In the genomic region with DNA sequence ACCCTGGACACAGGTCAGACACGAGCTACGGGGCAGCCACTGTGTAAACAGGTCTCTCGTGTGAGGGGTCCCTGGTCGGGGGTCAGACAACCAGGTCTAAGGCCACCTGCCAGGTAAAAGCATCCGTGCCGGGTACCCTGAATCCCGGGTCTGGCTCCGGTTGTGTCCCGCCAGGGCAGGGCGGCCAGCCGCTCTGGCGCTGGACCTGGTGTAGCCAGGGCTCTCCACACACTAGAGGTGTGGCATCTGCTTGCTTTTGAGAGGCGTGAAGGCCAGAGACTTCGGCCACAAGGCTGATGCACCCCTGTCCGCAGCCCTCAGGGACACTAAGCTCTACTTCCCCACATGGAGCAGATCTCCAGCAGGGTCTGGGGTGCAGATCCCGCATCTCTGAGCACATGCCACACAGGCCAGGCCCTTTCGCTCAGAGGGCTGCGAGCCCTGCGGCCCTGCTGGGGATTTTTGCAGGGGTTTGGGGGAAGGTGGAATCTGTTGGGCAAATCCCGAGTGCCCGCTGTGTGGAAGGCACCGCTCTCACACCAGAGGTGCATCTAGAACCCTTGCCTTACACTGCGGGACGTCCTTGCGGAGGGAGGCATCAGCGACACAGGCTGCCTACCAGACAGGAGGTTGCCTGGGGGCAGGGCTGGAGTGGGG, we compare ENCODE assay signal across 24 cellular contexts. TPM values are rescaled to one million over a fixed set of nuclear protein-coding genes. Genes with fewer than 3 reads are reported as not detected.
DNase-seq lines count a peak whose midpoint lies in the region; ATAC-seq, FAIRE-seq and TF ChIP-seq lines count a peak whose summit lies in the region.
"Had no signal": no experiment of that assay in that cellular context is flagged by ENCODE, and none has a peak within 500 bp of the region (broad histone marks: within the 10 kb centered on the region; RNA-seq: fewer than 3 reads in every experiment).

No MANE protein-coding gene starts in this region.

- H3K14ac ChIP-seq in neuronal stem cell (ENCODE audit: low read length) = no peak overlapping the region

- BruUV-seq in GM12878 (replicated peaks; lab: Mats Ljungman, UMichigan) = no TSS peak

- H2AFZ ChIP-seq in GM12878 (ENCODE audit: control insufficient read depth, low read depth, low read length) (no peak overlapping the region), neuronal stem cell (ENCODE audit: low read length) (no peak overlapping the region)
- H2AFZ ChIP-seq: GM23248 had no signal

- FAIRE-seq in GM12878 (lab: Jason Lieb, UNC) = no peak
- FAIRE-seq: A549, D721Med, G401.6, GM19239 had no signal

- H3K4me3 ChIP-seq in right cardiac atrium (ENCODE audit: low read length) (no peak overlapping the region), left ventricle myocardium inferior (no peak overlapping the region), GM12878 (no peak overlapping the region), neuronal stem cell (ENCODE audit: low read length in 2 of 2) (no peak overlapping the region), aorta (ENCODE audit: low read length in 2 of 2) (no peak overlapping the region)
- H3K4me3 ChIP-seq: A549; BLaER1 treated with 17β-estradiol and CSF1 and Interleukin-3, amounts not matched to agents 10 nM and 100 nM; GM23248 had no signal

- in situ Hi-C loops in GM12878 (cut with MboI) = no loop called here

- DNase-seq in right cardiac atrium = peak in 2 of 3 donors; percentile 37 to 46
- DNase-seq in left ventricle myocardium inferior = no peak
- no peak for DNase-seq in GM12878 (ENCODE audit: low read depth, low spot score)
- no peak for DNase-seq in neuronal stem cell (ENCODE audit: low spot score)
- peak; percentile 39 to 75 for DNase-seq in aorta
- no peak for DNase-seq in NCI-H2171 (lab: John Stamatoyannopoulos, UW)
- DNase-seq in activated CD4-positive, alpha-beta T cell treated with anti-CD3 and anti-CD28 coated beads, Interleukin-2, amount 50 U/mL, for 1 hour = no peak
- DNase-seq: 8988T; ACHN; AML-193; BE2C; CD4-positive, alpha-beta T cell; CD8-positive, alpha-beta memory T cell; DMS 273 treated with DMSO at 0.1 percent for 48 hours; DMS53; DND-41; GM23248; H9 had no signal

- peaks cover 48% of the 10 kb centered on the region for H3K79me1 ChIP-seq in neuronal stem cell (ENCODE audit: low read depth, low read length)

- H3K9me3 ChIP-seq in right cardiac atrium (ENCODE audit: control insufficient read depth, low read length) (no peaks in the 10 kb centered on the region), left ventricle myocardium inferior (replicated peaks) (no peaks in the 10 kb centered on the region), GM12878 (replicated peaks; ENCODE audit: control insufficient read depth, insufficient read depth, low read length) (no peaks in the 10 kb centered on the region), neuronal stem cell (replicated peaks in 1 of 2; ENCODE audit: control insufficient read depth in 2 of 2, insufficient read depth in 1 of 2, low read depth in 1 of 2, low read length in 2 of 2) (no peaks in the 10 kb centered on the region), aorta (ENCODE audit: control insufficient read depth, low read length) (no peaks in the 10 kb centered on the region)
- H3K9me3 ChIP-seq: A549; BE2C; BLaER1 treated with 17β-estradiol and CSF1 and Interleukin-3, amounts not matched to agents 10 nM and 100 nM had no signal

- no peak overlapping the region for H2BK120ac ChIP-seq in neuronal stem cell (ENCODE audit: low read depth, low read length)

- no peak for TF ChIP-seq RAD21 in GM12878 (IDR thresholded peaks at IDR 0.05; ENCODE audit: insufficient read depth, low read depth, low read length)

- peaks cover 8% of the 10 kb centered on the region for H3K79me2 ChIP-seq in GM12878 (ENCODE audit: control insufficient read depth, insufficient read depth, low read length)

- no peak overlapping the region for H4K91ac ChIP-seq in neuronal stem cell (ENCODE audit: low read depth, low read length, poor library complexity)

- ATAC-seq in right cardiac atrium = no peak
- no peak for ATAC-seq in GM12878
- no peak for ATAC-seq in aorta (ENCODE audit: low FRiP score)
- ATAC-seq: A549, HCT116 had no signal

- no peak overlapping the region for H3K9ac ChIP-seq in GM12878 (ENCODE audit: control insufficient read depth, insufficient read depth, low read length)
- peak overlapping the region; percentile 12 for H3K9ac ChIP-seq in neuronal stem cell (ENCODE audit: low read depth, low read length, poor library complexity)
- H3K9ac ChIP-seq: BLaER1 treated with 17β-estradiol and CSF1 and Interleukin-3, amounts not matched to agents 10 nM and 100 nM; GM23248 had no signal

- H2AK5ac ChIP-seq in neuronal stem cell (ENCODE audit: low read depth, low read length) = no peak overlapping the region

- H3K18ac ChIP-seq in neuronal stem cell (ENCODE audit: low read length) = no peak overlapping the region

- peak overlapping the region; percentile 66 for H3K4ac ChIP-seq in neuronal stem cell (ENCODE audit: low read length)

- 97% methylated on average over 26 of the region's 26 CpGs for WGBS in right cardiac atrium
- WGBS in GM12878 (ENCODE audit: insufficient coverage, insufficient replicate concordance, low lambda C conversion rate, missing lambda C conversion rate) = 98% methylated on average over 24 of the region's 26 CpGs
- no CpG with 5 or more reads among the region's 26 CpGs for WGBS in neuronal stem cell (ENCODE audit: extremely low coverage in 2 of 2, insufficient read length in 2 of 2, insufficient replicate concordance in 1 of 2), 2 donors
- WGBS in aorta, 2 donors = 97% methylated on average over 26 of the region's 26 CpGs

- no peak overlapping the region for H2BK5ac ChIP-seq in neuronal stem cell (ENCODE audit: low read length)

- H4K20me1 ChIP-seq in GM12878 (ENCODE audit: control insufficient read depth, insufficient read depth) = no peaks in the 10 kb centered on the region

- H2BK12ac ChIP-seq in neuronal stem cell (ENCODE audit: low read length) = peak overlapping the region; percentile 94

- RAD21 ChIA-PET in GM12878 (lab: Charles Lee; ENCODE audit: unreplicated experiment) = no interaction called here

- H3K23ac ChIP-seq in neuronal stem cell (ENCODE audit: low read depth, low read length, poor library complexity) = peak overlapping the region; percentile 73

- H3K27me3 ChIP-seq in right cardiac atrium (ENCODE audit: control insufficient read depth, insufficient read depth) (no peaks in the 10 kb centered on the region), left ventricle myocardium inferior (ENCODE audit: low read depth) (no peaks in the 10 kb centered on the region), GM12878 (replicated peaks in 1 of 2; ENCODE audit: control insufficient read depth in 2 of 2, insufficient read depth in 2 of 2, low read length in 1 of 2) (no peaks in the 10 kb centered on the region), neuronal stem cell (ENCODE audit: control insufficient read depth in 3 of 3, insufficient read depth in 3 of 3, low read depth in 1 of 3, low read length in 3 of 3) (no peaks in the 10 kb centered on the region), aorta (ENCODE audit: control insufficient read depth in 1 of 2, insufficient read depth in 2 of 2, low read length in 1 of 2) (no peaks in the 10 kb centered on the region)
- H3K27me3 ChIP-seq: BE2C; BLaER1 treated with 17β-estradiol and CSF1 and Interleukin-3, amounts not matched to agents 10 nM and 100 nM had no signal

- TF ChIP-seq CTCF in left ventricle myocardium inferior (IDR thresholded peaks at IDR 0.05; ENCODE audit: borderline replicate concordance) (no peak), GM12878 (IDR thresholded peaks at IDR 0.05 in 2 of 3, conservative IDR thresholded peaks at IDR 0.05 in 1 of 3; ENCODE audit: control insufficient read depth in 2 of 3, extremely low read depth in 1 of 3, insufficient read depth in 1 of 3, low read depth in 3 of 3, low read length in 3 of 3) (no peak)

- no peak overlapping the region for H3K4me2 ChIP-seq in GM12878 (ENCODE audit: control insufficient read depth, insufficient read depth)
- peak overlapping the region; percentile 2 for H3K4me2 ChIP-seq in neuronal stem cell (ENCODE audit: insufficient read depth, low read length, poor library complexity, severe bottlenecking)
- H3K4me2 ChIP-seq: A549; BLaER1 treated with 17β-estradiol and CSF1 and Interleukin-3, amounts not matched to agents 10 nM and 100 nM had no signal

- peaks cover 18% of the 10 kb centered on the region for H3K36me3 ChIP-seq in left ventricle myocardium inferior
- peaks cover 22 to 53% of the 10 kb centered on the region in 2 experiments for H3K36me3 ChIP-seq in GM12878 (ENCODE audit: control insufficient read depth in 2 of 2, insufficient read depth in 2 of 2, low read length in 1 of 2)
- H3K36me3 ChIP-seq in neuronal stem cell (replicated peaks in 1 of 2; ENCODE audit: control insufficient read depth in 2 of 2, insufficient read depth in 2 of 2, low read length in 2 of 2) = peaks cover 56 to 76% of the 10 kb centered on the region in 2 donors
- H3K36me3 ChIP-seq in aorta (ENCODE audit: control insufficient read depth in 1 of 2, insufficient read depth in 2 of 2, low read length in 1 of 2) = no peaks in the 10 kb centered on the region

- peak; percentile 1; the same call in 1 of the 2 replicates for TF ChIP-seq POLR2A in GM12878 (IDR thresholded peaks at IDR 0.05; ENCODE audit: low read depth, low read length)

- CTCF ChIA-PET in GM12878 (lab: Yijun Ruan, JAX) = no interaction called here

- no peak for TF ChIP-seq EP300 in GM12878 (IDR thresholded peaks at IDR 0.05; ENCODE audit: borderline replicate concordance in 1 of 2, control insufficient read depth in 1 of 2, low read depth in 2 of 2, low read length in 2 of 2)

- no peak overlapping the region for H2BK15ac ChIP-seq in neuronal stem cell (ENCODE audit: low read length)

- H3K27ac ChIP-seq in right cardiac atrium (ENCODE audit: low read length) = no peak overlapping the region
- no peak overlapping the region for H3K27ac ChIP-seq in left ventricle myocardium inferior (replicated peaks)
- no peak overlapping the region for H3K27ac ChIP-seq in GM12878 (ENCODE audit: control insufficient read depth, insufficient read depth)
- H3K27ac ChIP-seq in neuronal stem cell (replicated peaks; ENCODE audit: low read length) = no peak overlapping the region
- H3K27ac ChIP-seq in aorta (ENCODE audit: low read depth in 1 of 2, low read length in 2 of 2) = no peak overlapping the region
- H3K27ac ChIP-seq: A549; BLaER1 treated with 17β-estradiol and CSF1 and Interleukin-3, amounts not matched to agents 10 nM and 100 nM; GM23248 had no signal

- no peak overlapping the region for H4K8ac ChIP-seq in neuronal stem cell (ENCODE audit: low read depth, low read length)

- H3K4me1 ChIP-seq in right cardiac atrium (ENCODE audit: control insufficient read depth, insufficient read depth, low read length) (no peaks in the 10 kb centered on the region), left ventricle myocardium inferior (no peaks in the 10 kb centered on the region), GM12878 (ENCODE audit: control insufficient read depth, insufficient read depth, low read length) (peaks cover under 1% of the 10 kb centered on the region; the same call in 1 of the 2 replicates), neuronal stem cell (ENCODE audit: control insufficient read depth in 2 of 2, insufficient read depth in 1 of 2, low read depth in 1 of 2, low read length in 2 of 2) (no peaks in the 10 kb centered on the region), aorta (ENCODE audit: control insufficient read depth in 1 of 2, insufficient read depth in 2 of 2, low read length in 2 of 2) (no peaks in the 10 kb centered on the region)
- H3K4me1 ChIP-seq: A549, BE2C had no signal

- intact Hi-C loops in right cardiac atrium (cut with DNase I) (no loop called here), left ventricle myocardium inferior (cut with micrococcal nuclease) (no loop called here), GM12878 (cut with micrococcal nuclease; ENCODE audit: unreplicated experiment) (no loop called here), aorta (cut with DNase I) (no loop called here)

- POLR2A ChIA-PET in GM12878 (lab: Charles Lee) = no interaction called here

- SMC1A ChIA-PET in GM12878 (lab: Charles Lee; ENCODE audit: uncharacterized antibody, unreplicated experiment) = no interaction called here

RNA-seq across cellular contexts. Expression of gene TIMM13, which starts 13.8 kb away (rescaled TPM):
- total RNA-seq in right cardiac atrium (10 to 100 TPM; 73.9 to 91.2 (median 81.2) TPM), left ventricle myocardium inferior (87.7 TPM), GM12878 (2014; rRNA removed) (69.5 and 80.8 TPM in 2 replicates), GM12878 (2014; rRNA removed; fragmentation: Illumina TruSeq; extraction: Trizol) (28.3 and 34.4 TPM in 2 replicates), GM12878 (2021) (151 and 160 TPM in 2 replicates), aorta (10 to 100 TPM; 27.8 to 32.7 TPM)
- polyA plus RNA-seq in right cardiac atrium (69.6 TPM), GM12878 (2011; rRNA removed) (17.1 and 38.9 TPM in 2 replicates), GM12878 (2014; fragmentation: Illumina TruSeq; extraction: Trizol) (1.6 and 9.9 TPM in 2 replicates), GM12878 (2014; fragmentation: Nextera tagmentation; extraction: Ambion mirVana) (10 to 100 TPM; 17.9 to 46.3 TPM), GM12878 (2014; rRNA removed) (82.1 and 111 TPM in 2 replicates), GM12878 (2016; fragmentation: Nextera tagmentation; extraction: Ambion mirVana) (100 to 1,000 TPM; 200 to 205 TPM), aorta (10 to 100 TPM; 41.7 to 41.9 TPM)
- 59.7 and 74.3 TPM in 2 replicates for total RNA-seq in GM12878 (2013; cell fraction: nucleolus; rRNA removed)
- 23.9 TPM for polyA plus RNA-seq in GM12878 (2011; ENCODE audit: low read depth)
- polyA plus RNA-seq in GM12878 (2011; cell fraction: cytosol; rRNA removed) = 74.2 and 137 TPM in 2 replicates
- 67.2 and 71.6 TPM in 2 replicates for polyA plus RNA-seq in GM12878 (2011; cell fraction: nucleus; rRNA removed)
- 48.0 and 50.4 TPM in 2 replicates for polyA plus RNA-seq in GM12878 (2012)
- polyA minus RNA-seq in GM12878 (2011; rRNA and poly(A)+ RNA removed) = 5.5 and 23.9 TPM in 2 replicates
- polyA minus RNA-seq in GM12878 (2011; cell fraction: cytosol; rRNA and poly(A)+ RNA removed) = 18.7 and 24.1 TPM in 2 replicates
- polyA minus RNA-seq in GM12878 (2011; cell fraction: nucleus; rRNA and poly(A)+ RNA removed) = 9.9 and 18.2 TPM in 2 replicates
- 75.3 TPM for polyA plus RNA-seq in neuronal stem cell (2013, experiment 1 of 2)
- 72.7 TPM for polyA plus RNA-seq in neuronal stem cell (2013, experiment 2 of 2)

RNA-seq across cellular contexts. Expression of gene LMNB2, which starts 15.5 kb away (rescaled TPM):
- 10 to 100 TPM in 3 of 4 donors, 1 to 10 TPM in 1; 9.6 to 21.6 (median 14.9) TPM for total RNA-seq in right cardiac atrium
- polyA plus RNA-seq in right cardiac atrium = 12.1 TPM
- total RNA-seq in left ventricle myocardium inferior = 11.0 TPM
- 39.2 and 49.9 TPM in 2 replicates for total RNA-seq in GM12878 (2013; cell fraction: nucleolus; rRNA removed)
- 98.7 and 107 TPM in 2 replicates for total RNA-seq in GM12878 (2014; rRNA removed)
- 63.4 and 66.4 TPM in 2 replicates for total RNA-seq in GM12878 (2014; rRNA removed; fragmentation: Illumina TruSeq; extraction: Trizol)
- total RNA-seq in GM12878 (2021) = 117 and 118 TPM in 2 replicates
- 34.0 TPM for polyA plus RNA-seq in GM12878 (2011; ENCODE audit: low read depth)
- 62.9 and 98.1 TPM in 2 replicates for polyA plus RNA-seq in GM12878 (2011; rRNA removed)
- 131 and 153 TPM in 2 replicates for polyA plus RNA-seq in GM12878 (2011; cell fraction: cytosol; rRNA removed)
- 89.5 and 121 TPM in 2 replicates for polyA plus RNA-seq in GM12878 (2011; cell fraction: nucleus; rRNA removed)
- 45.1 and 51.1 TPM in 2 replicates for polyA plus RNA-seq in GM12878 (2012)
- polyA plus RNA-seq in GM12878 (2014; fragmentation: Illumina TruSeq; extraction: Trizol) = 80.1 and 121 TPM in 2 replicates
- 1 to 10 TPM in 1 of 2 experiments, under 1 TPM in 1; 0.61 to 1.9 TPM for polyA plus RNA-seq in GM12878 (2014; fragmentation: Nextera tagmentation; extraction: Ambion mirVana)
- 94.8 and 108 TPM in 2 replicates for polyA plus RNA-seq in GM12878 (2014; rRNA removed)
- 10 to 100 TPM; 10.4 to 47.3 TPM for polyA plus RNA-seq in GM12878 (2016; fragmentation: Nextera tagmentation; extraction: Ambion mirVana)
- polyA minus RNA-seq in GM12878 (2011; rRNA and poly(A)+ RNA removed) = 61.8 and 93.7 TPM in 2 replicates
- 29.2 and 34.9 TPM in 2 replicates for polyA minus RNA-seq in GM12878 (2011; cell fraction: cytosol; rRNA and poly(A)+ RNA removed)
- 14.7 and 19.8 TPM in 2 replicates for polyA minus RNA-seq in GM12878 (2011; cell fraction: nucleus; rRNA and poly(A)+ RNA removed)
- 123 TPM for polyA plus RNA-seq in neuronal stem cell (2013, experiment 1 of 2)
- polyA plus RNA-seq in neuronal stem cell (2013, experiment 2 of 2) = 124 TPM
- total RNA-seq in aorta = 10 to 100 TPM; 18.0 to 19.7 TPM
- 1 to 10 TPM; 7.1 to 7.4 TPM for polyA plus RNA-seq in aorta

RNA-seq across cellular contexts. Expression of gene GADD45B, which starts 34.7 kb away (rescaled TPM):
- total RNA-seq in right cardiac atrium (100 to 1,000 TPM in 2 of 4 donors, 10 to 100 TPM in 2; 52.4 to 205 (median 78.9) TPM), left ventricle myocardium inferior (34.3 TPM), GM12878 (2014; rRNA removed) (89.5 and 97.3 TPM in 2 replicates), GM12878 (2014; rRNA removed; fragmentation: Illumina TruSeq; extraction: Trizol) (51.1 and 53.5 TPM in 2 replicates), GM12878 (2021) (101 and 104 TPM in 2 replicates), aorta (100 to 1,000 TPM in 1 of 2 donors, 10 to 100 TPM in 1; 99.5 to 185 TPM)
- polyA plus RNA-seq in right cardiac atrium (195 TPM), GM12878 (2011; rRNA removed) (112 and 180 TPM in 2 replicates), GM12878 (2014; fragmentation: Illumina TruSeq; extraction: Trizol) (12.4 and 33.7 TPM in 2 replicates), GM12878 (2014; fragmentation: Nextera tagmentation; extraction: Ambion mirVana) (10 to 100 TPM in 1 of 2 experiments, 1 to 10 TPM in 1; 2.4 to 10.5 TPM), GM12878 (2014; rRNA removed) (150 and 165 TPM in 2 replicates), GM12878 (2016; fragmentation: Nextera tagmentation; extraction: Ambion mirVana) (100 to 1,000 TPM in 1 of 2 experiments, 10 to 100 TPM in 1; 92.7 to 106 TPM), aorta (100 to 1,000 TPM; 127 to 262 TPM)
- total RNA-seq in GM12878 (2013; cell fraction: nucleolus; rRNA removed) = 313 and 319 TPM in 2 replicates
- polyA plus RNA-seq in GM12878 (2011; ENCODE audit: low read depth) = 59.9 TPM
- 262 and 293 TPM in 2 replicates for polyA plus RNA-seq in GM12878 (2011; cell fraction: cytosol; rRNA removed)
- 355 and 391 TPM in 2 replicates for polyA plus RNA-seq in GM12878 (2011; cell fraction: nucleus; rRNA removed)
- 129 and 137 TPM in 2 replicates for polyA plus RNA-seq in GM12878 (2012)
- polyA minus RNA-seq in GM12878 (2011; rRNA and poly(A)+ RNA removed) = 93.1 and 170 TPM in 2 replicates
- 64.0 and 71.2 TPM in 2 replicates for polyA minus RNA-seq in GM12878 (2011; cell fraction: cytosol; rRNA and poly(A)+ RNA removed)
- polyA minus RNA-seq in GM12878 (2011; cell fraction: nucleus; rRNA and poly(A)+ RNA removed) = 216 and 321 TPM in 2 replicates
- 3.0 TPM for polyA plus RNA-seq in neuronal stem cell (2013, experiment 1 of 2)
- polyA plus RNA-seq in neuronal stem cell (2013, experiment 2 of 2) = 2.3 TPM

Comparison
In these comparisons a context has a peak if more than half of its experiments do, and no peak if none do; other contexts are left out.
1. DNase-seq: peak in right cardiac atrium (2 of 3) and aorta (2 of 2); none in left ventricle myocardium inferior (single experiment), GM12878 (single experiment), neuronal stem cell (single experiment), NCI-H2171 (single experiment) and activated CD4-positive, alpha-beta T cell treated with anti-CD3 and anti-CD28 coated beads, Interleukin-2, amount 50 U/mL, for 1 hour (single experiment).